In the genomic region with DNA sequence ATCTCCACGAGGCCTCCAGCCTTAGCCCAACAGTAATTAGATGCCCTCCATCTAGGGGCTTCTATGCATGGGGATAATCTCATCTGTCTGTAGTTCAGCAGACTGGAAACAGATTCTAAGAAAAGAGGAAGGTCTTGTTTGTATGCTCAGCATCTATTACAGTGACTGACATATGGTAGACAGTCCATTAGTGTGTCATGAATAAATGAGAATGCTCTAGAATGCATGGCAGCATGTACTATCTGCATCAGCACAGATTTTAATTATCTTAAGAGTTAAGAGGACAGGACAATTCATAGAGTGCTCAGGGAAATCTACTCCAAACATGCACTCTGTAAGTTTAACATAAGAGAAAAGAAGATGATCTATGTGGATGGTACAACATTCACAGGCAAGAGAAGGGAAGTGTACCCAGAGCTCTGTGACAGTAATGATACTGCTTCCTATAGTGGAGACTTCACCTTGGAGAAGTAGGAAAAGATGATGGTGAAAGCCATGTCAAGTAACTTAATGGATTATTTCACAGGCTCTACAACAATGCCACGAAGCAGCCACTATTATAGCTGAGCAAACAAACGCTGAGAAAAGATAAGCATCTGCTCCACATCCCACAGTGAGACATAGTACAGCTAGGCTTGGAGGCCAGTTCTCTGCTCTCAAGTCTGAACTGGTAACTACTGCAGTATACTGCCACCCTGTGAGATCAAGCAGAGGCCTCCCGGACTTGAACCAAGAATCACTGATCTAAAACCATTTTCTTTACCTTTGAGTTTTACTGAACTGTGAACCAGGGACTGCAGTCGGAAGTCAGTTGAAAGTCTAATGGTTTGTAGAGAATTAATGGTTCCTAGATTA, we compare ENCODE assay signal across 23 cellular contexts.
DNase-seq lines count a peak whose midpoint lies in the region; ATAC-seq, FAIRE-seq and TF ChIP-seq lines count a peak whose summit lies in the region.
"Had no signal": no experiment of that assay in that cellular context is flagged by ENCODE, and none has a peak within 500 bp of the region (broad histone marks: within the 10 kb centered on the region; RNA-seq: fewer than 3 reads in every experiment).

No MANE protein-coding gene starts in this region.

- no peak overlapping the region for H3K27ac ChIP-seq in pancreas
- H3K27ac ChIP-seq: 22Rv1, heart right ventricle, spleen, transverse colon had no signal

- WGBS in pancreas, 2 donors = 38 to 40% methylated on average over 5 of the region's 5 CpGs

- intact Hi-C loops in pancreas (cut with DNase I) = no loop called here

- DNase-seq in NCI-H1092 treated with DMSO at 0.1 percent for 48 hours (lab: John Stamatoyannopoulos, UW) (peak; percentile 21), NCI-H1092 (lab: John Stamatoyannopoulos, UW) (no peak), NCI-H187 treated with DMSO at 0.1 percent for 48 hours (lab: John Stamatoyannopoulos, UW) (peak; percentile 36), NCI-H82 treated with DMSO at 0.1 percent for 48 hours (lab: John Stamatoyannopoulos, UW; ENCODE audit: unreplicated experiment) (peak; percentile 28), pancreas (peak in 2 of 6 donors; percentile 21 to 40), AG08396 (ENCODE audit: low spot score) (no peak)
- DNase-seq: activated CD4-positive, alpha-beta T cell treated with anti-CD3 and anti-CD28 coated beads for 36 hours; activated naive CD4-positive, alpha-beta T cell treated with anti-CD3 and anti-CD28 coated beads, Interleukin-2, amount 50 U/mL, for 16 hours; caudate nucleus; dermis blood vessel endothelial cell; heart right ventricle; left ventricle myocardium superior; retina; spleen; stimulated activated CD4-positive, alpha-beta T cell treated with anti-CD3 and anti-CD28 coated beads, Interleukin-4, amount 100 ng/mL, for 24 hours; transverse colon had no signal

- H3K9me3 ChIP-seq in pancreas = no peaks in the 10 kb centered on the region
- H3K9me3 ChIP-seq: BE2C, Caco-2, heart right ventricle, transverse colon had no signal

- no peak for TF ChIP-seq CTCF in pancreas (IDR thresholded peaks at IDR 0.05)

- no peak for FAIRE-seq in pancreas (lab: Jason Lieb, UNC)
- FAIRE-seq: endothelial cell of umbilical vein, GM18507 had no signal

- no peaks in the 10 kb centered on the region for H3K27me3 ChIP-seq in pancreas
- H3K27me3 ChIP-seq: BE2C, heart right ventricle, spleen, transverse colon had no signal

- H3K36me3 ChIP-seq in pancreas = no peaks in the 10 kb centered on the region
- H3K36me3 ChIP-seq: BE2C, heart right ventricle, spleen, transverse colon had no signal

- no peaks in the 10 kb centered on the region for H3K4me1 ChIP-seq in pancreas
- H3K4me1 ChIP-seq: Caco-2, heart right ventricle, spleen, transverse colon had no signal

- ATAC-seq in pancreas (peak; percentile 80 to 90 (median 80)), GM18870 (IDR thresholded peaks at IDR 0.05; ENCODE audit: unreplicated experiment) (no peak), GM21381 (IDR thresholded peaks at IDR 0.05; ENCODE audit: unreplicated experiment) (no peak)
- ATAC-seq: activated CD4-positive, alpha-beta T cell treated with anti-CD3 and anti-CD28 coated beads for 36 hours; heart right ventricle; left ventricle myocardium superior had no signal

- no peak overlapping the region for H3K4me3 ChIP-seq in pancreas
- H3K4me3 ChIP-seq: heart right ventricle, spleen, transverse colon had no signal

Comparison
In these comparisons a context has a peak if more than half of its experiments do, and no peak if none do; other contexts are left out.
1. DNase-seq: peak in NCI-H1092 treated with DMSO at 0.1 percent for 48 hours (single experiment), NCI-H187 treated with DMSO at 0.1 percent for 48 hours (single experiment) and NCI-H82 treated with DMSO at 0.1 percent for 48 hours (single experiment); none in NCI-H1092 (single experiment) and AG08396 (single experiment).
2. ATAC-seq: peak in pancreas (4 of 4); none in GM18870 (single experiment) and GM21381 (single experiment).